1 cellular context compared by ENCODE assay signal in genomic region chr7:112132123-112132694, GRCh38.
TF ChIP-seq lines count a peak whose summit lies in the region.

No MANE protein-coding gene starts in this region.

TF ChIP-seq in HepG2, 621 proteins besides CTCF, POLR2A, EP300 and RAD21:
- TF ChIP-seq, protein P1, sequence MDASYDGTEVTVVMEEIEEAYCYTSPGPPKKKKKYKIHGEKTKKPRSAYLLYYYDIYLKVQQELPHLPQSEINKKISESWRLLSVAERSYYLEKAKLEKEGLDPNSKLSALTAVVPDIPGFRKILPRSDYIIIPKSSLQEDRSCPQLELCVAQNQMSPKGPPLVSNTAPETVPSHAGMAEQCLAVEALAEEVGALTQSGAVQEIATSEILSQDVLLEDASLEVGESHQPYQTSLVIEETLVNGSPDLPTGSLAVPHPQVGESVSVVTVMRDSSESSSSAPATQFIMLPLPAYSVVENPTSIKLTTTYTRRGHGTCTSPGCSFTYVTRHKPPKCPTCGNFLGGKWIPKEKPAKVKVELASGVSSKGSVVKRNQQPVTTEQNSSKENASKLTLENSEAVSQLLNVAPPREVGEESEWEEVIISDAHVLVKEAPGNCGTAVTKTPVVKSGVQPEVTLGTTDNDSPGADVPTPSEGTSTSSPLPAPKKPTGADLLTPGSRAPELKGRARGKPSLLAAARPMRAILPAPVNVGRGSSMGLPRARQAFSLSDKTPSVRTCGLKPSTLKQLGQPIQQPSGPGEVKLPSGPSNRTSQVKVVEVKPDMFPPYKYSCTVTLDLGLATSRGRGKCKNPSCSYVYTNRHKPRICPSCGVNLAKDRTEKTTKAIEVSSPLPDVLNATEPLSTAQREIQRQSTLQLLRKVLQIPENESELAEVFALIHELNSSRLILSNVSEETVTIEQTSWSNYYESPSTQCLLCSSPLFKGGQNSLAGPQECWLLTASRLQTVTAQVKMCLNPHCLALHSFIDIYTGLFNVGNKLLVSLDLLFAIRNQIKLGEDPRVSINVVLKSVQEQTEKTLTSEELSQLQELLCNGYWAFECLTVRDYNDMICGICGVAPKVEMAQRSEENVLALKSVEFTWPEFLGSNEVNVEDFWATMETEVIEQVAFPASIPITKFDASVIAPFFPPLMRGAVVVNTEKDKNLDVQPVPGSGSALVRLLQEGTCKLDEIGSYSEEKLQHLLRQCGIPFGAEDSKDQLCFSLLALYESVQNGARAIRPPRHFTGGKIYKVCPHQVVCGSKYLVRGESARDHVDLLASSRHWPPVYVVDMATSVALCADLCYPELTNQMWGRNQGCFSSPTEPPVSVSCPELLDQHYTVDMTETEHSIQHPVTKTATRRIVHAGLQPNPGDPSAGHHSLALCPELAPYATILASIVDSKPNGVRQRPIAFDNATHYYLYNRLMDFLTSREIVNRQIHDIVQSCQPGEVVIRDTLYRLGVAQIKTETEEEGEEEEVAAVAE (CRISPR knock-in tag; IDR thresholded peaks at IDR 0.05; ENCODE audit: borderline replicate concordance) = 0 out of 2 replicates have a peak, but pooled peaks have one; percentile 48
- TF ChIP-seq MED1 (CRISPR knock-in tag; IDR thresholded peaks at IDR 0.05) (no peak), SOX5 (CRISPR knock-in tag; IDR thresholded peaks at IDR 0.05; ENCODE audit: borderline replicate concordance) (peak; percentile 39; the same call in 1 of the 2 replicates), SOX13 (IDR thresholded peaks at IDR 0.05) (no peak), SOX13 (CRISPR knock-in tag; conservative IDR thresholded peaks at IDR 0.05 in 1 of 2, IDR thresholded peaks at IDR 0.05 in 1 of 2) (peak in 1 of 2 experiments; percentile 22; a peak in 1 of 4 replicates), RXRB (CRISPR knock-in tag; IDR thresholded peaks at IDR 0.05; ENCODE audit: borderline replicate concordance) (peak; percentile 51; the same call in 1 of the 2 replicates), IRX3 (CRISPR knock-in tag; IDR thresholded peaks at IDR 0.05; ENCODE audit: borderline replicate concordance, low read depth) (no peak), THRA (CRISPR knock-in tag; IDR thresholded peaks at IDR 0.05; ENCODE audit: borderline replicate concordance) (peak; percentile 51; the same call in 1 of the 2 replicates)
